ENCODE assay signal across 2 cellular contexts in genomic region chr7:93249749-93250148, GRCh38.
TF ChIP-seq lines count a peak whose summit lies in the region.

No MANE protein-coding gene starts in this region.

TF ChIP-seq in liver, 16 proteins besides CTCF, POLR2A, EP300 and RAD21:
- TF ChIP-seq FOXA1 (IDR thresholded peaks at IDR 0.05) (no peak), SP1 (IDR thresholded peaks at IDR 0.05) (no peak), REST (IDR thresholded peaks at IDR 0.05) (peak; percentile 64), HNF4A (conservative IDR thresholded peaks at IDR 0.05) (no peak), TAF1 (conservative IDR thresholded peaks at IDR 0.05) (no peak), EGR1 (IDR thresholded peaks at IDR 0.05; ENCODE audit: low read depth in 2 of 2) (no peak), NR2F2 (IDR thresholded peaks at IDR 0.05) (no peak)

TF ChIP-seq in HepG2, 621 proteins besides CTCF, POLR2A, EP300 and RAD21:
- TF ChIP-seq ZFP91 (CRISPR knock-in tag; IDR thresholded peaks at IDR 0.05; ENCODE audit: borderline replicate concordance) (no peak), CCAR2 (optimal IDR thresholded peaks at IDR 0.05; ENCODE audit: low read depth, low read length) (no peak), REST (IDR thresholded peaks at IDR 0.05; ENCODE audit: borderline replicate concordance in 1 of 2, low read depth in 1 of 2, low read length in 2 of 2) (peak in 1 of 2 experiments; percentile 84; a peak in 3 of 4 replicates)
